In genomic region chr13:51235756-51236564, GRCh38 we compare ENCODE assay signal across 1 cellular context.
TF ChIP-seq lines count a peak whose summit lies in the region.

No MANE protein-coding gene starts in this region.

TF ChIP-seq in GM23338, 12 proteins besides CTCF, POLR2A, EP300 and RAD21 (continued from another document):
- TF ChIP-seq ZNF462 (CRISPR knock-in tag; IDR thresholded peaks at IDR 0.05) (no peak), JUNB (IDR thresholded peaks at IDR 0.05; ENCODE audit: unreplicated experiment) (no peak), STAT1 (IDR thresholded peaks at IDR 0.05; ENCODE audit: unreplicated experiment) (no peak), EZH2 (IDR thresholded peaks at IDR 0.05; ENCODE audit: low read depth, unreplicated experiment) (no peak), ETS1 (IDR thresholded peaks at IDR 0.05) (no peak), CREB1 (CRISPR knock-in tag; IDR thresholded peaks at IDR 0.05; ENCODE audit: low read depth) (no peak), ZNF114 (CRISPR knock-in tag; IDR thresholded peaks at IDR 0.05) (no peak)
